8 cellular contexts compared by ENCODE assay signal in genomic region chr11:112085822-112086421, GRCh38. TPM values are rescaled to one million over a fixed set of nuclear protein-coding genes. Genes with fewer than 3 reads are reported as not detected.
DNase-seq lines count a peak whose midpoint lies in the region; ATAC-seq and TF ChIP-seq lines count a peak whose summit lies in the region.

No MANE protein-coding gene starts in this region.

- H3K27me3 Mint-ChIP-seq in activated CD4-positive, alpha-beta T cell treated with anti-CD3 and anti-CD28 coated beads, Interleukin-2, amount 10 ng/mL, durations not matched to agents 7 days and 5 days = no peaks in the 10 kb centered on the region
- no peaks in the 10 kb centered on the region for H3K27me3 Mint-ChIP-seq in nephron progenitor cell (ENCODE audit: low read depth, poor library complexity)

- H3K9ac ChIP-seq in HUES48 (ENCODE audit: low read depth, low read length) = peak overlapping the region; percentile 83

- DNase-seq in ELR (ENCODE audit: low read depth) (peak; percentile 53), esophagus muscularis mucosa (ENCODE audit: extremely low spot score) (no peak), nephron progenitor cell (no peak), uterus (peak in 1 of 2 donors; percentile 19), NCI-H2196 (lab: John Stamatoyannopoulos, UW; ENCODE audit: unreplicated experiment) (no peak)
- DNase-seq in activated CD4-positive, alpha-beta T cell treated with anti-CD3 and anti-CD28 coated beads, Interleukin-2, amount 10 ng/mL, durations not matched to agents 7 days and 5 days = peak; percentile 51

- CTCF ChIA-PET in activated CD4-positive, alpha-beta T cell treated with anti-CD3 and anti-CD28 coated beads, Interleukin-2, amount 10 ng/mL, durations not matched to agents 7 days and 5 days (lab: Charles Lee) = interaction anchor here (0.7 to 1.7 kb wide), 6 partner anchors 10 to 195 kb away, joined by 3 to 7 read pairs (median 4); no protein-coding TSS in a partner anchor

- peaks cover 67% of the 10 kb centered on the region for H3K4me1 Mint-ChIP-seq in activated CD4-positive, alpha-beta T cell treated with anti-CD3 and anti-CD28 coated beads, Interleukin-2, amount 10 ng/mL, durations not matched to agents 7 days and 5 days
- H3K4me1 Mint-ChIP-seq in nephron progenitor cell = peaks cover 50% of the 10 kb centered on the region

- H3K27ac ChIP-seq in HUES48 (ENCODE audit: low read depth, low read length) (peak overlapping the region; percentile 74), esophagus muscularis mucosa (replicated peaks in 1 of 4) (peak overlapping the region; percentile 79 to 84 (median 83)), uterus (peak overlapping the region; percentile 76 to 83)

- H3K36me3 ChIP-seq in HUES48 (ENCODE audit: control insufficient read depth, insufficient read depth, low read length) (peaks cover 70% of the 10 kb centered on the region), esophagus muscularis mucosa (peaks cover 50 to 76% (median 70%) of the 10 kb centered on the region in 4 donors), uterus (no peaks in the 10 kb centered on the region)

- H3K27ac Mint-ChIP-seq in activated CD4-positive, alpha-beta T cell treated with anti-CD3 and anti-CD28 coated beads, Interleukin-2, amount 10 ng/mL, durations not matched to agents 7 days and 5 days = peak overlapping the region; percentile 94
- H3K27ac Mint-ChIP-seq in nephron progenitor cell = peak overlapping the region; percentile 96

- peak overlapping the region; percentile 99 for H3K4me3 ChIP-seq in HUES48 (ENCODE audit: low read depth, low read length)
- peak overlapping the region; percentile 66 to 95 (median 76) for H3K4me3 ChIP-seq in esophagus muscularis mucosa
- peak overlapping the region; percentile 75 to 93 for H3K4me3 ChIP-seq in uterus

- no peak for TF ChIP-seq POLR2A in esophagus muscularis mucosa (IDR thresholded peaks at IDR 0.05; ENCODE audit: low read depth)
- no peak for TF ChIP-seq POLR2A in uterus (IDR thresholded peaks at IDR 0.05)

- intact Hi-C loops in esophagus muscularis mucosa (cut with DNase I) (loop anchor here (10.0 kb wide), 2 partner anchors 211 to 1229 kb away; partner anchors contain the start of genes ALG9, CFAP68, FDXACB1 and TTC12), uterus (cut with DNase I; ENCODE audit: low total_unique reads) (loop anchor here (10.0 kb wide), 1 partner anchor 211 kb away; the partner anchor contains the start of genes ALG9, CFAP68 and FDXACB1)

- 1% methylated on average over 18 of the region's 19 CpGs for WGBS in esophagus muscularis mucosa

- TF ChIP-seq EP300 in esophagus muscularis mucosa (IDR thresholded peaks at IDR 0.05) = no peak

- H3K27me3 ChIP-seq in HUES48 (ENCODE audit: control insufficient read depth, insufficient read depth, low read length) (no peaks in the 10 kb centered on the region), esophagus muscularis mucosa (no peaks in the 10 kb centered on the region), uterus (no peaks in the 10 kb centered on the region)

- TF ChIP-seq CTCF in esophagus muscularis mucosa (IDR thresholded peaks at IDR 0.05) (no peak), nephron progenitor cell (IDR thresholded peaks at IDR 0.05) (no peak), uterus (IDR thresholded peaks at IDR 0.05) (no peak)

- H3K4me1 ChIP-seq in HUES48 (ENCODE audit: control insufficient read depth, insufficient read depth, low read length) = 0 out of 2 replicates have a peak, but pooled peaks cover 5% of the 10 kb centered on the region
- H3K4me1 ChIP-seq in esophagus muscularis mucosa = peaks cover 41 to 47% (median 43%) of the 10 kb centered on the region in 4 donors
- H3K4me1 ChIP-seq in uterus = peaks cover 0 to 4% of the 10 kb centered on the region in 2 donors

- POLR2A ChIA-PET in activated CD4-positive, alpha-beta T cell treated with anti-CD3 and anti-CD28 coated beads, Interleukin-2, amount 10 ng/mL, durations not matched to agents 7 days and 5 days (lab: Charles Lee) = interaction anchor here (0.6 kb wide), 1 partner anchor 11 kb away, joined by 3 read pairs; no protein-coding TSS in a partner anchor

- peak overlapping the region; percentile 97 for H3K4me3 Mint-ChIP-seq in activated CD4-positive, alpha-beta T cell treated with anti-CD3 and anti-CD28 coated beads, Interleukin-2, amount 10 ng/mL, durations not matched to agents 7 days and 5 days
- H3K4me3 Mint-ChIP-seq in nephron progenitor cell = peak overlapping the region; percentile 100

- no peaks in the 10 kb centered on the region for H3K9me3 Mint-ChIP-seq in activated CD4-positive, alpha-beta T cell treated with anti-CD3 and anti-CD28 coated beads, Interleukin-2, amount 10 ng/mL, durations not matched to agents 7 days and 5 days
- H3K9me3 Mint-ChIP-seq in nephron progenitor cell = no peaks in the 10 kb centered on the region

- peak; percentile 39 for ATAC-seq in GM21447 (IDR thresholded peaks at IDR 0.05; ENCODE audit: unreplicated experiment)

- H3K36me3 Mint-ChIP-seq in activated CD4-positive, alpha-beta T cell treated with anti-CD3 and anti-CD28 coated beads, Interleukin-2, amount 10 ng/mL, durations not matched to agents 7 days and 5 days (ENCODE audit: low read depth) = peaks cover 70% of the 10 kb centered on the region
- H3K36me3 Mint-ChIP-seq in nephron progenitor cell (ENCODE audit: low read depth) = peaks cover 74% of the 10 kb centered on the region

- no peaks in the 10 kb centered on the region for H3K9me3 ChIP-seq in HUES48 (ENCODE audit: control insufficient read depth, insufficient read depth, low read length)
- no peaks in the 10 kb centered on the region for H3K9me3 ChIP-seq in esophagus muscularis mucosa
- H3K9me3 ChIP-seq in uterus = no peaks in the 10 kb centered on the region

RNA-seq across cellular contexts. Expression of gene TIMM8B, which starts 0.6 kb away (rescaled TPM):
- total RNA-seq in activated CD4-positive, alpha-beta T cell treated with anti-CD3 and anti-CD28 coated beads, Interleukin-2, amount 10 ng/mL, durations not matched to agents 7 days and 5 days = 10 to 100 TPM; 46.4 to 51.4 TPM
- total RNA-seq in esophagus muscularis mucosa = 10 to 100 TPM; 27.8 to 57.7 (median 30.9) TPM
- total RNA-seq in uterus = 10 to 100 TPM; 17.7 to 56.1 (median 43.6) TPM

RNA-seq across cellular contexts. Expression of gene SDHD, which starts 0.8 kb away (rescaled TPM):
- 10 to 100 TPM; 87.6 to 97.1 TPM for total RNA-seq in activated CD4-positive, alpha-beta T cell treated with anti-CD3 and anti-CD28 coated beads, Interleukin-2, amount 10 ng/mL, durations not matched to agents 7 days and 5 days
- total RNA-seq in esophagus muscularis mucosa = 100 to 1,000 TPM; 112 to 148 (median 128) TPM
- total RNA-seq in uterus = 100 to 1,000 TPM in 2 of 4 donors, 10 to 100 TPM in 2; 84.7 to 157 (median 104) TPM

RNA-seq across cellular contexts. Expression of gene NKAPD1, which starts 11.8 kb away (rescaled TPM):
- total RNA-seq in activated CD4-positive, alpha-beta T cell treated with anti-CD3 and anti-CD28 coated beads, Interleukin-2, amount 10 ng/mL, durations not matched to agents 7 days and 5 days = 10 to 100 TPM; 25.3 to 25.6 TPM
- total RNA-seq in esophagus muscularis mucosa = 10 to 100 TPM; 13.7 to 20.4 (median 16.1) TPM
- total RNA-seq in uterus = 10 to 100 TPM in 2 of 4 donors, 1 to 10 TPM in 2; 2.3 to 32.9 (median 14.3) TPM

RNA-seq across cellular contexts. Expression of gene PIH1D2, which starts 12.1 kb away (rescaled TPM):
- under 1 TPM in 1 of 2 experiments, not detected in 1; 0.27 TPM for total RNA-seq in activated CD4-positive, alpha-beta T cell treated with anti-CD3 and anti-CD28 coated beads, Interleukin-2, amount 10 ng/mL, durations not matched to agents 7 days and 5 days
- 1 to 10 TPM in 2 of 4 donors, under 1 TPM in 2; 0.83 to 1.5 (median 1.1) TPM for total RNA-seq in esophagus muscularis mucosa
- total RNA-seq in uterus = 1 to 10 TPM in 2 of 4 donors, under 1 TPM in 2; 0.29 to 5.5 (median 1.6) TPM

Comparison
In these comparisons a context has a peak if more than half of its experiments do, and no peak if none do; other contexts are left out.
1. DNase-seq: peak in ELR (single experiment) and activated CD4-positive, alpha-beta T cell treated with anti-CD3 and anti-CD28 coated beads, Interleukin-2, amount 10 ng/mL, durations not matched to agents 7 days and 5 days (single experiment); none in esophagus muscularis mucosa (single experiment), nephron progenitor cell (single experiment) and NCI-H2196 (single experiment).
2. Peak in every context shown above with its lines, with median percentiles within 50 percentile points of each other: H3K27ac ChIP-seq and H3K4me3 ChIP-seq.